Comparison of ENCODE assay signal across 1 cellular context in genomic region chr3:136752327-136753111, GRCh38.
TF ChIP-seq lines count a peak whose summit lies in the region.

STAG1 (minus strand) TSS chr3:136752378; CDS start chr3:136630898, 121,480 bp downstream.

TF ChIP-seq in GM12878, 131 proteins besides CTCF, POLR2A, EP300 and RAD21 (continued from another document and continues in another):
- TF ChIP-seq MLLT1 (IDR thresholded peaks at IDR 0.05) (no peak; the same call in 1 of the 2 replicates), BMI1 (IDR thresholded peaks at IDR 0.05; ENCODE audit: borderline replicate concordance) (no peak), MAX (IDR thresholded peaks at IDR 0.05; ENCODE audit: low read depth, low read length) (peak; percentile 79), TARDBP (IDR thresholded peaks at IDR 0.05; ENCODE audit: borderline replicate concordance) (peak; percentile 57; the same call in 1 of the 2 replicates), TCF3 (IDR thresholded peaks at IDR 0.05; ENCODE audit: borderline replicate concordance, insufficient read depth, low read depth, low read length) (0 out of 2 replicates have a peak, but pooled peaks have one; percentile 39), SP1 (IDR thresholded peaks at IDR 0.05; ENCODE audit: low read depth, low read length) (peak; percentile 69), SPI1 (IDR thresholded peaks at IDR 0.05; ENCODE audit: borderline replicate concordance, insufficient read depth, low read depth, low read length) (no peak), BHLHE40 (IDR thresholded peaks at IDR 0.05; ENCODE audit: borderline replicate concordance in 1 of 2, low read depth in 2 of 2, low read length in 1 of 2) (peak; percentile 68 to 86; a peak in 3 of 4 replicates), NR2C1 (IDR thresholded peaks at IDR 0.05) (no peak), ESRRA (IDR thresholded peaks at IDR 0.05; ENCODE audit: low read length) (peak; percentile 40; the same call in 1 of the 2 replicates), JUND (IDR thresholded peaks at IDR 0.05; ENCODE audit: low read depth, low read length) (0 out of 2 replicates have a peak, but pooled peaks have one; percentile 3), NFIC (IDR thresholded peaks at IDR 0.05; ENCODE audit: low read depth, low read length) (no peak), ZNF687 (IDR thresholded peaks at IDR 0.05) (peak; percentile 35; the same call in 1 of the 2 replicates), SUZ12 (IDR thresholded peaks at IDR 0.05; ENCODE audit: unreplicated experiment) (no peak), HSF1 (IDR thresholded peaks at IDR 0.05; ENCODE audit: low read depth, low read length) (no peak), ZNF24 (IDR thresholded peaks at IDR 0.05) (no peak; the same call in 1 of the 2 replicates), PML (IDR thresholded peaks at IDR 0.05; ENCODE audit: low read length) (peak; percentile 75), CHD2 (IDR thresholded peaks at IDR 0.05; ENCODE audit: borderline replicate concordance, low read depth, low read length) (peak; percentile 92), CBX3 (IDR thresholded peaks at IDR 0.05; ENCODE audit: borderline replicate concordance, low read depth) (no peak), ZSCAN29 (IDR thresholded peaks at IDR 0.05) (no peak), IRF5 (IDR thresholded peaks at IDR 0.05; ENCODE audit: borderline replicate concordance) (no peak), HCFC1 (IDR thresholded peaks at IDR 0.05; ENCODE audit: low read length) (peak; percentile 22), EGR1 (IDR thresholded peaks at IDR 0.05; ENCODE audit: borderline replicate concordance in 1 of 2, low read depth in 2 of 2, low read length in 2 of 2) (peak in 1 of 2 experiments; percentile 57; a peak in 1 of 3 replicates), NFYA (IDR thresholded peaks at IDR 0.05; ENCODE audit: borderline replicate concordance, low read depth, low read length) (no peak), SUPT20H (IDR thresholded peaks at IDR 0.05; ENCODE audit: borderline replicate concordance, control insufficient read depth, low read depth, low read length) (no peak), USF1 (IDR thresholded peaks at IDR 0.05; ENCODE audit: borderline replicate concordance, extremely low read length, insufficient read depth, low read depth, low read length) (no peak), BRCA1 (IDR thresholded peaks at IDR 0.05; ENCODE audit: low read depth, low read length) (peak; percentile 49), MTA3 (IDR thresholded peaks at IDR 0.05; ENCODE audit: borderline replicate concordance, low read length) (no peak), NRF1 (conservative IDR thresholded peaks at IDR 0.05; ENCODE audit: low read depth, low read length) (peak; percentile 82), PBX3 (IDR thresholded peaks at IDR 0.05; ENCODE audit: insufficient replicate concordance, low read depth, low read length) (no peak), HDAC6 (IDR thresholded peaks at IDR 0.05; ENCODE audit: unreplicated experiment) (no peak), ZBTB40 (IDR thresholded peaks at IDR 0.05; ENCODE audit: borderline replicate concordance) (no peak), REST (IDR thresholded peaks at IDR 0.05; ENCODE audit: low read depth, low read length) (no peak), ZNF384 (IDR thresholded peaks at IDR 0.05; ENCODE audit: borderline replicate concordance, low read depth, low read length) (no peak), SKIL (IDR thresholded peaks at IDR 0.05; ENCODE audit: low read depth, poor library complexity, severe bottlenecking) (no peak), PAX5 (IDR thresholded peaks at IDR 0.05; ENCODE audit: borderline replicate concordance, low read depth, low read length) (no peak), RB1 (IDR thresholded peaks at IDR 0.05; ENCODE audit: borderline replicate concordance) (peak; percentile 98)
